ENCODE assay signal across 16 cellular contexts in the genomic region with DNA sequence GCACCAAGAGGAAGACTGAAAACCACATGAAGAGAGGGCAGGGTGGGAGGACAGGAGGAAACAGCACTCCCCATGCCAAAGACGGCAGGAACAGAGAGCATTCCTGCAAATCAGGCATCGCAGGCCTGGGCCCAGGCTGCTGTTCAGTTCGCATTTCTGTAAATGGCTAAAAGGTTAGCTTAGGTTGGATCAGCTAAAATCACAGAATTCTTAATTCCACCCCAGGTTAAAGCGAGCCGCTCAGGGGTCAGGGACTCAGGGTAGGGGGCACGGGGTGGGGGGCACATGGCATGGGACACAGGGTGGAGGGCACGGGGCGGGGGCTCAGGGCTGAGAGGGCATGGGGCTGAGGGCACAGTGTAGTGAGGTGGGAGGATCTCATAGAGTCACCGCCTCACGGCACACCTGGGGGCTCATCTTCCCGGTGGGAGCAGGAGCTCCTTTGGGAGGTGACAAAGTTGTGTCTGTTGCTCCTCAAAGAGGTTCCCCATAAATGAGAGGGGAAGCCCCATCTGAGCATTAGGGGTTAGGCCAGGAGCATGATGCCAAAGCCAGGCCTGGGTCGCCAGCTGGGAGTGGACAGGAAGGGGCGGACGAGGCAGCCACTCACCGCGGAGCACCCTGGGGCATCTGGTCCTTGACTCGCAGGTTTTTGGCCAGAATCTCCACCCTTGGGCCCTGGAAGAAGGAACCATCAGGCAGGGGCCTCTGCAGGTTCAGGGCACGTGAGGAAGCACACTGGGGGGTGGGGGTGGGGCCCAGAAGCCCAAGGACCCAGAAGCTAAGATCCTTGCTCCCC.
A peak's percentile ranks its signal among the peaks of the same experiment; 100 is the strongest.
DNase-seq lines count a peak whose midpoint lies in the region; ATAC-seq and TF ChIP-seq lines count a peak whose summit lies in the region.
"Had no signal": no experiment of that assay in that cellular context is flagged by ENCODE, and none has a peak within 500 bp of the region (broad histone marks: within the 10 kb centered on the region; RNA-seq: fewer than 3 reads in every experiment).

No MANE protein-coding gene starts in this region.

- peak overlapping the region; percentile 81 for H3K27ac Mint-ChIP-seq in activated naive CD4-positive, alpha-beta T cell treated with anti-CD3 and anti-CD28 coated beads, Interleukin-2, amount 10 ng/mL, durations not matched to agents 7 days and 5 days
- peak overlapping the region; percentile 64; the same call in 1 of the 2 replicates for H3K27ac Mint-ChIP-seq in WTC11
- peak overlapping the region; percentile 62 to 82 for H3K27ac Mint-ChIP-seq in effector memory CD8-positive, alpha-beta T cell
- peak overlapping the region; percentile 86 to 89 for H3K27ac Mint-ChIP-seq in stimulated activated naive CD8-positive, alpha-beta T cell treated with anti-CD3 and anti-CD28 coated beads, Interleukin-15, amount 100 ng/mL, for 72 hours

- no peak for TF ChIP-seq CTCF in WTC11 (IDR thresholded peaks at IDR 0.05)

- POLR2A ChIA-PET in WTC11 (lab: Charles Lee): no interaction called here

- H3K36me3 Mint-ChIP-seq in activated naive CD4-positive, alpha-beta T cell treated with anti-CD3 and anti-CD28 coated beads, Interleukin-2, amount 10 ng/mL, durations not matched to agents 7 days and 5 days: peaks cover 35% of the 10 kb centered on the region
- no peaks in the 10 kb centered on the region for H3K36me3 Mint-ChIP-seq in WTC11
- H3K36me3 Mint-ChIP-seq in effector memory CD8-positive, alpha-beta T cell (ENCODE audit: insufficient read depth): peaks cover 92% of the 10 kb centered on the region

- no peaks in the 10 kb centered on the region for H3K9me3 Mint-ChIP-seq in activated naive CD4-positive, alpha-beta T cell treated with anti-CD3 and anti-CD28 coated beads, Interleukin-2, amount 10 ng/mL, durations not matched to agents 7 days and 5 days
- no peaks in the 10 kb centered on the region for H3K9me3 Mint-ChIP-seq in WTC11
- H3K9me3 Mint-ChIP-seq in effector memory CD8-positive, alpha-beta T cell: no peaks in the 10 kb centered on the region
- no peaks in the 10 kb centered on the region for H3K9me3 Mint-ChIP-seq in stimulated activated naive CD8-positive, alpha-beta T cell treated with anti-CD3 and anti-CD28 coated beads, Interleukin-15, amount 100 ng/mL, for 72 hours
- H3K9me3 Mint-ChIP-seq: nephron had no signal

- peak overlapping the region; percentile 0 for H3K4me3 Mint-ChIP-seq in activated naive CD4-positive, alpha-beta T cell treated with anti-CD3 and anti-CD28 coated beads, Interleukin-2, amount 10 ng/mL, durations not matched to agents 7 days and 5 days
- no peak overlapping the region for H3K4me3 Mint-ChIP-seq in WTC11
- H3K4me3 Mint-ChIP-seq in effector memory CD8-positive, alpha-beta T cell: peak overlapping the region in 1 of 2 donors; percentile 50
- peak overlapping the region in 1 of 2 donors; percentile 58 for H3K4me3 Mint-ChIP-seq in stimulated activated naive CD8-positive, alpha-beta T cell treated with anti-CD3 and anti-CD28 coated beads, Interleukin-15, amount 100 ng/mL, for 72 hours
- H3K4me3 Mint-ChIP-seq: nephron had no signal

- H3K4me1 Mint-ChIP-seq in activated naive CD4-positive, alpha-beta T cell treated with anti-CD3 and anti-CD28 coated beads, Interleukin-2, amount 10 ng/mL, durations not matched to agents 7 days and 5 days: peaks cover 23% of the 10 kb centered on the region
- peaks cover 7% of the 10 kb centered on the region; the same call in 1 of the 2 replicates for H3K4me1 Mint-ChIP-seq in WTC11
- peaks cover 14 to 15% of the 10 kb centered on the region in 2 donors for H3K4me1 Mint-ChIP-seq in effector memory CD8-positive, alpha-beta T cell (ENCODE audit: low read depth in 2 of 2)
- H3K4me1 Mint-ChIP-seq in stimulated activated naive CD8-positive, alpha-beta T cell treated with anti-CD3 and anti-CD28 coated beads, Interleukin-15, amount 100 ng/mL, for 72 hours: peaks cover 40% of the 10 kb centered on the region

- no peak for DNase-seq in activated naive CD4-positive, alpha-beta T cell treated with anti-CD3 and anti-CD28 coated beads, Interleukin-2, amount 10 ng/mL, durations not matched to agents 7 days and 5 days
- no peak for DNase-seq in activated naive CD4-positive, alpha-beta T cell (lab: John Stamatoyannopoulos, UW)
- DNase-seq in WTC11 (ENCODE audit: low spot score) (no peak), dedifferentiated amniotic fluid mesenchymal stem cell (ENCODE audit: extremely low spot score) (no peak), NCI-H2171 treated with DMSO at 0.1 percent for 48 hours (lab: John Stamatoyannopoulos, UW) (no peak)
- DNase-seq in effector memory CD8-positive, alpha-beta T cell: no peak
- DNase-seq in stimulated activated naive CD8-positive, alpha-beta T cell treated with anti-CD3 and anti-CD28 coated beads, Interleukin-15, amount 100 ng/mL, for 72 hours: no peak
- DNase-seq in activated effector memory CD4-positive, alpha-beta T cell treated with anti-CD3 and anti-CD28 coated beads, Interleukin-2, amount 50 U/mL, for 16 hours: no peak
- DNase-seq: brain microvascular endothelial cell; DMS53; effector memory CD4-positive, alpha-beta T cell; NCI-H187; NCI-H69; PC-3; thyroid gland had no signal

- no peaks in the 10 kb centered on the region for H3K27me3 Mint-ChIP-seq in activated naive CD4-positive, alpha-beta T cell treated with anti-CD3 and anti-CD28 coated beads, Interleukin-2, amount 10 ng/mL, durations not matched to agents 7 days and 5 days
- no peaks in the 10 kb centered on the region for H3K27me3 Mint-ChIP-seq in WTC11 (ENCODE audit: low read depth)
- no peaks in the 10 kb centered on the region for H3K27me3 Mint-ChIP-seq in effector memory CD8-positive, alpha-beta T cell
- H3K27me3 Mint-ChIP-seq in stimulated activated naive CD8-positive, alpha-beta T cell treated with anti-CD3 and anti-CD28 coated beads, Interleukin-15, amount 100 ng/mL, for 72 hours: no peaks in the 10 kb centered on the region

- CTCF ChIA-PET in activated naive CD4-positive, alpha-beta T cell treated with anti-CD3 and anti-CD28 coated beads, Interleukin-2, amount 10 ng/mL, durations not matched to agents 7 days and 5 days (lab: Charles Lee): interaction anchor here (0.6 to 1.0 kb wide), 2 partner anchors 963 to 1082 kb away, joined by 3 read pairs; no protein-coding TSS in a partner anchor
- CTCF ChIA-PET in WTC11 (lab: Charles Lee): no interaction called here

- ATAC-seq in WTC11: no peak
- ATAC-seq in effector memory CD8-positive, alpha-beta T cell (replicated peaks): no peak
- ATAC-seq in stimulated activated naive CD8-positive, alpha-beta T cell treated with anti-CD3 and anti-CD28 coated beads, Interleukin-15, amount 100 ng/mL, for 72 hours: peak; percentile 45
- ATAC-seq: PC-3 had no signal

TF ChIP-seq in WTC11, 78 proteins besides CTCF, POLR2A, EP300 and RAD21:
- TF ChIP-seq CBFB (CRISPR knock-in tag; IDR thresholded peaks at IDR 0.05; ENCODE audit: low read depth): no peak
- TF ChIP-seq, protein P1, sequence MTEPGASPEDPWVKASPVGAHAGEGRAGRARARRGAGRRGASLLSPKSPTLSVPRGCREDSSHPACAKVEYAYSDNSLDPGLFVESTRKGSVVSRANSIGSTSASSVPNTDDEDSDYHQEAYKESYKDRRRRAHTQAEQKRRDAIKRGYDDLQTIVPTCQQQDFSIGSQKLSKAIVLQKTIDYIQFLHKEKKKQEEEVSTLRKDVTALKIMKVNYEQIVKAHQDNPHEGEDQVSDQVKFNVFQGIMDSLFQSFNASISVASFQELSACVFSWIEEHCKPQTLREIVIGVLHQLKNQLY (CRISPR knock-in tag; IDR thresholded peaks at IDR 0.05): no peak
- TF ChIP-seq, protein P2, sequence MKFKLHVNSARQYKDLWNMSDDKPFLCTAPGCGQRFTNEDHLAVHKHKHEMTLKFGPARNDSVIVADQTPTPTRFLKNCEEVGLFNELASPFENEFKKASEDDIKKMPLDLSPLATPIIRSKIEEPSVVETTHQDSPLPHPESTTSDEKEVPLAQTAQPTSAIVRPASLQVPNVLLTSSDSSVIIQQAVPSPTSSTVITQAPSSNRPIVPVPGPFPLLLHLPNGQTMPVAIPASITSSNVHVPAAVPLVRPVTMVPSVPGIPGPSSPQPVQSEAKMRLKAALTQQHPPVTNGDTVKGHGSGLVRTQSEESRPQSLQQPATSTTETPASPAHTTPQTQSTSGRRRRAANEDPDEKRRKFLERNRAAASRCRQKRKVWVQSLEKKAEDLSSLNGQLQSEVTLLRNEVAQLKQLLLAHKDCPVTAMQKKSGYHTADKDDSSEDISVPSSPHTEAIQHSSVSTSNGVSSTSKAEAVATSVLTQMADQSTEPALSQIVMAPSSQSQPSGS (CRISPR knock-in tag; IDR thresholded peaks at IDR 0.05; ENCODE audit: borderline replicate concordance, low read depth): no peak
- TF ChIP-seq, protein P3, sequence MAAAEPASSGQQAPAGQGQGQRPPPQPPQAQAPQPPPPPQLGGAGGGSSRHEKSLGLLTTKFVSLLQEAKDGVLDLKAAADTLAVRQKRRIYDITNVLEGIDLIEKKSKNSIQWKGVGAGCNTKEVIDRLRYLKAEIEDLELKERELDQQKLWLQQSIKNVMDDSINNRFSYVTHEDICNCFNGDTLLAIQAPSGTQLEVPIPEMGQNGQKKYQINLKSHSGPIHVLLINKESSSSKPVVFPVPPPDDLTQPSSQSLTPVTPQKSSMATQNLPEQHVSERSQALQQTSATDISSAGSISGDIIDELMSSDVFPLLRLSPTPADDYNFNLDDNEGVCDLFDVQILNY (CRISPR knock-in tag; IDR thresholded peaks at IDR 0.05): no peak
